ENCODE assay signal across 25 cellular contexts in the genomic region with DNA sequence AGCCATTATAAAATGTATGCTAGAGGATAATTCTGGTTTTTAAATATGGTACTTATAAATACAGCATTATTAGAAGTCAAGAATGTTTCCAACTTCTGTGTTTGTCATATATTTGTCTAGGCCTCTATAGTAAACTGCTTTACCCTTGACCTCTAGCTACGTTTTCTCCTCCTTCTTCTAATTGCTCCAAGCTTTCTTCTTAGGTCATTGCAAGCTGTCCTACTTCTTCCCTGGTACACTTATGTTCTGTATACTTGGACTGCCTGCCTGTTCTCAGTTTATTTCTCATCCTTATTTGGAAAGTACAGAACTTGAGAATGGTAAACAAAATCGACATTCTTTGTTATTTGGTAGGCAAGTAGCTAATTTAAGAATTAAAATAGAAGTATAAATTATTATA. TPM values are rescaled to one million over a fixed set of nuclear protein-coding genes. Genes with fewer than 3 reads are reported as not detected.
DNase-seq lines count a peak whose midpoint lies in the region; ATAC-seq, FAIRE-seq and TF ChIP-seq lines count a peak whose summit lies in the region.
"Had no signal": no experiment of that assay in that cellular context is flagged by ENCODE, and none has a peak within 500 bp of the region (broad histone marks: within the 10 kb centered on the region; RNA-seq: fewer than 3 reads in every experiment).

No MANE protein-coding gene starts in this region.

- H3K4me1 ChIP-seq in ACC112 (ENCODE audit: control insufficient read depth, insufficient read depth, low read length, unreplicated experiment) (peaks cover 37% of the 10 kb centered on the region), small intestine (ENCODE audit: control insufficient read depth in 2 of 2, insufficient read depth in 1 of 2, low read depth in 1 of 2, low read length in 1 of 2) (no peaks in the 10 kb centered on the region)
- H3K4me1 ChIP-seq: BE2C had no signal

- H3K27ac Mint-ChIP-seq in HFFc6 (peak overlapping the region; percentile 95), activated B cell treated with CpG ODN at 0.5 μM for 24 hours (peak overlapping the region; percentile 27)
- H3K27ac Mint-ChIP-seq in activated naive CD4-positive, alpha-beta T cell treated with anti-CD3 and anti-CD28 coated beads, Interleukin-2, amount 50 U/mL, for 72 hours = no peak overlapping the region
- H3K27ac Mint-ChIP-seq: activated CD4-positive, alpha-beta memory T cell treated with anti-CD3 and anti-CD28 coated beads, Interleukin-2, amount 10 ng/mL, durations not matched to agents 7 days and 5 days; activated naive CD8-positive, alpha-beta T cell treated with anti-CD3 and anti-CD28 coated beads, Interleukin-2, amount 10 ng/mL, durations not matched to agents 7 days and 5 days had no signal

- H3K4me1 Mint-ChIP-seq in HFFc6 (ENCODE audit: low read depth) (peaks cover 64% of the 10 kb centered on the region), activated B cell treated with CpG ODN at 0.5 μM for 24 hours (peaks cover 15% of the 10 kb centered on the region)
- H3K4me1 Mint-ChIP-seq: H9 had no signal

- ATAC-seq in activated B cell treated with CpG ODN at 0.5 μM for 24 hours (ENCODE audit: low read depth) (no peak), left cardiac atrium (no peak)
- ATAC-seq in activated naive CD4-positive, alpha-beta T cell treated with anti-CD3 and anti-CD28 coated beads, Interleukin-2, amount 50 U/mL, for 72 hours = no peak
- ATAC-seq: GM12878 had no signal

- H3K9me3 ChIP-seq in small intestine (ENCODE audit: control insufficient read depth, low read depth) = no peaks in the 10 kb centered on the region
- H3K9me3 ChIP-seq: A549, BE2C, suprapubic skin had no signal

- H3K9me3 Mint-ChIP-seq in HFFc6 = peaks cover 31% of the 10 kb centered on the region
- peaks cover 3% of the 10 kb centered on the region for H3K9me3 Mint-ChIP-seq in activated B cell treated with CpG ODN at 0.5 μM for 24 hours
- peaks cover 1 to 2% of the 10 kb centered on the region in 2 donors for H3K9me3 Mint-ChIP-seq in activated naive CD4-positive, alpha-beta T cell treated with anti-CD3 and anti-CD28 coated beads, Interleukin-2, amount 50 U/mL, for 72 hours
- H3K9me3 Mint-ChIP-seq: H9 had no signal

- POLR2A ChIA-PET in activated B cell treated with CpG ODN at 0.5 μM for 24 hours (lab: Charles Lee) = interaction anchor here (1.1 kb wide), 1 partner anchor 23 kb away, joined by 4 read pairs; no protein-coding TSS in a partner anchor

- H3K4me3 Mint-ChIP-seq in HFFc6 (peak overlapping the region; percentile 25), activated B cell treated with CpG ODN at 0.5 μM for 24 hours (no peak overlapping the region)
- H3K4me3 Mint-ChIP-seq: activated CD4-positive, alpha-beta memory T cell treated with anti-CD3 and anti-CD28 coated beads, Interleukin-2, amount 10 ng/mL, durations not matched to agents 7 days and 5 days; activated naive CD8-positive, alpha-beta T cell treated with anti-CD3 and anti-CD28 coated beads, Interleukin-2, amount 10 ng/mL, durations not matched to agents 7 days and 5 days; H9 had no signal

- H2AFZ ChIP-seq in ACC112 (ENCODE audit: low read length, unreplicated experiment) = peak overlapping the region; percentile 74

- H3K27me3 ChIP-seq in ACC112 (ENCODE audit: insufficient read depth, low read length) (no peaks in the 10 kb centered on the region), small intestine (ENCODE audit: control insufficient read depth in 2 of 2, insufficient read depth in 2 of 2, low read length in 2 of 2) (no peaks in the 10 kb centered on the region)
- H3K27me3 ChIP-seq: BE2C, suprapubic skin had no signal

- FAIRE-seq in small intestine (lab: Jason Lieb, UNC) = no peak
- FAIRE-seq: A549, GM12878, urothelium cell line had no signal

- no peaks in the 10 kb centered on the region for H3K79me2 ChIP-seq in ACC112 (ENCODE audit: control insufficient read depth, insufficient read depth, low read length, unreplicated experiment)

- H3K4me3 ChIP-seq in ACC112 (ENCODE audit: low read depth, low read length) (no peak overlapping the region), fibroblast of villous mesenchyme (ENCODE audit: low read depth, low read length) (no peak overlapping the region), small intestine (ENCODE audit: low read depth in 1 of 2, low read length in 2 of 2) (no peak overlapping the region)
- H3K4me3 ChIP-seq: A549, GM12878, lung, suprapubic skin had no signal

- H3K27ac ChIP-seq in ACC112 (ENCODE audit: low read depth, low read length) (peak overlapping the region; percentile 97), small intestine (ENCODE audit: low read depth in 1 of 2, low read length in 1 of 2) (no peak overlapping the region)
- H3K27ac ChIP-seq: suprapubic skin had no signal

- 49 to 57% (median 54%) methylated on average over 2 of the region's 2 CpGs for WGBS in small intestine, 3 donors

- TF ChIP-seq CTCF in HFFc6 (IDR thresholded peaks at IDR 0.05) (no peak), activated B cell treated with CpG ODN at 0.5 μM for 24 hours (IDR thresholded peaks at IDR 0.05) (no peak), fibroblast of villous mesenchyme (IDR thresholded peaks at IDR 0.05; ENCODE audit: insufficient read depth, low read depth, low read length) (no peak)

- intact Hi-C loops in activated B cell treated with CpG ODN at 0.5 μM for 24 hours (cut with micrococcal nuclease) (no loop called here), left cardiac atrium (cut with DNase I) (no loop called here)

- no peaks in the 10 kb centered on the region for H3K27me3 Mint-ChIP-seq in HFFc6 (ENCODE audit: insufficient read depth)
- no peaks in the 10 kb centered on the region for H3K27me3 Mint-ChIP-seq in activated B cell treated with CpG ODN at 0.5 μM for 24 hours
- H3K27me3 Mint-ChIP-seq: activated CD4-positive, alpha-beta memory T cell treated with anti-CD3 and anti-CD28 coated beads, Interleukin-2, amount 10 ng/mL, durations not matched to agents 7 days and 5 days; activated naive CD8-positive, alpha-beta T cell treated with anti-CD3 and anti-CD28 coated beads, Interleukin-2, amount 10 ng/mL, durations not matched to agents 7 days and 5 days had no signal

- CTCF ChIA-PET in activated B cell treated with CpG ODN at 0.5 μM for 24 hours (lab: Charles Lee) = no interaction called here

- H3K36me3 ChIP-seq in ACC112 (ENCODE audit: insufficient read depth, low read length) (no peaks in the 10 kb centered on the region), small intestine (ENCODE audit: control insufficient read depth in 2 of 2, insufficient read depth in 2 of 2, low read length in 2 of 2) (no peaks in the 10 kb centered on the region)
- H3K36me3 ChIP-seq: BE2C, suprapubic skin had no signal

- DNase-seq in HFFc6 = no peak
- no peak for DNase-seq in activated B cell treated with CpG ODN at 0.5 μM for 24 hours
- peak; percentile 39 for DNase-seq in fibroblast of villous mesenchyme (ENCODE audit: low read depth)
- no peak for DNase-seq in activated naive CD4-positive, alpha-beta T cell treated with anti-CD3 and anti-CD28 coated beads, Interleukin-2, amount 50 U/mL, for 72 hours (ENCODE audit: low spot score in 2 of 2)
- DNase-seq in SIG-M5 (lab: John Stamatoyannopoulos, UW) = no peak
- DNase-seq in left cardiac atrium = no peak
- no peak for DNase-seq in small intestine
- DNase-seq: activated CD4-positive, alpha-beta memory T cell treated with anti-CD3 and anti-CD28 coated beads, Interleukin-2, amount 10 ng/mL, durations not matched to agents 7 days and 5 days; activated CD4-positive, CD25-positive, alpha-beta regulatory T cell treated with anti-CD3 and anti-CD28 coated beads, Interleukin-2, amount 50 U/mL, for 72 hours; activated effector memory CD4-positive, alpha-beta T cell treated with Interleukin-2 at 50 U/mL for 16 hours; activated naive CD8-positive, alpha-beta T cell treated with anti-CD3 and anti-CD28 coated beads, Interleukin-2, amount 10 ng/mL, durations not matched to agents 7 days and 5 days; activated T-cell treated with anti-CD3 and anti-CD28 coated beads for 4 hours; BE2C; effector CD8-positive, alpha-beta T cell; H9; NCI-H226; NCI-H774; SHP77; stimulated activated CD4-positive, alpha-beta T cell treated with anti-CD3 and anti-CD28 coated beads, Interleukin-2, amount 100 ng/mL, for 24 hours had no signal

- peaks cover 24% of the 10 kb centered on the region for H3K36me3 Mint-ChIP-seq in HFFc6 (ENCODE audit: low read depth)
- H3K36me3 Mint-ChIP-seq in activated B cell treated with CpG ODN at 0.5 μM for 24 hours (ENCODE audit: low read depth) = no peaks in the 10 kb centered on the region
- peaks cover 2 to 19% of the 10 kb centered on the region in 2 donors for H3K36me3 Mint-ChIP-seq in activated naive CD4-positive, alpha-beta T cell treated with anti-CD3 and anti-CD28 coated beads, Interleukin-2, amount 50 U/mL, for 72 hours

RNA-seq across cellular contexts. Expression of a gene that starts 23.9 kb away (rescaled TPM):
- total RNA-seq in HFFc6 (2021; fragmentation: NEBNext Ultra II Directional; extraction: Animal tissue kit (Norgen Biotek cat#: 25700)) = 10 to 100 TPM; 45.3 to 67.6 (median 53.4) TPM
- total RNA-seq in activated B cell treated with CpG ODN at 0.5 μM for 24 hours (110 and 136 TPM in 2 replicates), fibroblast of villous mesenchyme (175 and 214 TPM in 2 replicates), left cardiac atrium (10 to 100 TPM; 17.1 to 17.9 TPM)
- total RNA-seq in activated naive CD4-positive, alpha-beta T cell treated with anti-CD3 and anti-CD28 coated beads, Interleukin-2, amount 50 U/mL, for 72 hours = 10 to 100 TPM; 14.5 to 18.2 TPM
- 10 to 100 TPM; 13.2 to 18.4 (median 17.3) TPM for polyA plus RNA-seq in small intestine

Comparison
In these comparisons a context has a peak if more than half of its experiments do, and no peak if none do; other contexts are left out.
1. H3K27ac Mint-ChIP-seq: peak in HFFc6 (single experiment) and activated B cell treated with CpG ODN at 0.5 μM for 24 hours (single experiment); none in activated naive CD4-positive, alpha-beta T cell treated with anti-CD3 and anti-CD28 coated beads, Interleukin-2, amount 50 U/mL, for 72 hours (0 of 2).